Comparison of ENCODE assay signal across 1 cellular context in the genomic region with DNA sequence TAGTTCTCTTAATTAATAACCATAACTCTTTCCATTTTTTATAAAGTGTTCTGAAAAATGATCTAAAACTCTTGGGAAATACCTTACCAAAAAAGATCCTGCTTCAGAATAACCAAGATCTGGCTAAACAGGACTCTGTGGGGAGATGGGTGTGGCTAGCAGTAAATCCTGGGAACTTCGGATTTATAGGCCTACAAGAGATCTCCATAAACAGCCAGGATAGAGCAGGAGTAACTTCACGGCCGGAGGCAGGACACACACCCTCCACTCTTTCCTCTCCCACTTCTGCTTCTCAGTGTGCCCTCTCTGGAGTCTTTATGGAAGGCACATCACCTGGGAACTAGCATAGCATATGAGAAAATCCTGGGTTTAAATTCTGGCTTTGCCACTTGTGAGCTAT.
TF ChIP-seq lines count a peak whose summit lies in the region.

No MANE protein-coding gene starts in this region.

TF ChIP-seq in WTC11, 78 proteins besides CTCF, POLR2A, EP300 and RAD21 (continued from another document):
- TF ChIP-seq ZNF281 (CRISPR knock-in tag; IDR thresholded peaks at IDR 0.05), result no peak
